Comparison of ENCODE assay signal across 15 cellular contexts in genomic region chr18:38933910-38934510, GRCh38.
DNase-seq lines count a peak whose midpoint lies in the region; ATAC-seq and TF ChIP-seq lines count a peak whose summit lies in the region.
"Had no signal": no experiment of that assay in that cellular context is flagged by ENCODE, and none has a peak within 500 bp of the region (broad histone marks: within the 10 kb centered on the region; RNA-seq: fewer than 3 reads in every experiment).

No MANE protein-coding gene starts in this region.

- POLR2A ChIA-PET in A673 (lab: Charles Lee; ENCODE audit: low non-redundant PET) = no interaction called here

- intact Hi-C loops in A673 (cut with micrococcal nuclease; ENCODE audit: unreplicated experiment) = no loop called here

- no peak overlapping the region for H3K4me3 ChIP-seq in A673 (ENCODE audit: low read depth, low read length, poor library complexity, severe bottlenecking)

- H3K27me3 ChIP-seq in A673 (replicated peaks; ENCODE audit: insufficient read depth, low read depth, low read length, poor library complexity) = no peaks in the 10 kb centered on the region

- CTCF ChIA-PET in A673 (lab: Charles Lee) = no interaction called here

- H3K9me3 ChIP-seq in A673 (ENCODE audit: low read depth, low read length, poor library complexity, severe bottlenecking) = no peaks in the 10 kb centered on the region

- no peak for TF ChIP-seq CTCF in A673 (conservative IDR thresholded peaks at IDR 0.05; ENCODE audit: low read depth, low read length)

- H3K36me3 ChIP-seq in A673 (ENCODE audit: insufficient read depth, low read length, poor library complexity, severe bottlenecking) = no peaks in the 10 kb centered on the region

- peak; percentile 59 for DNase-seq in glomerular visceral epithelial cell (ENCODE audit: extremely low spot score)
- DNase-seq in central memory CD4-positive, alpha-beta T cell = no peak
- DNase-seq in NCI-H2227 (lab: John Stamatoyannopoulos, UW; ENCODE audit: unreplicated experiment) = no peak
- no peak for DNase-seq in ureter (ENCODE audit: low spot score)
- DNase-seq in A673 (ENCODE audit: low spot score) = no peak
- DNase-seq: activated CD8-positive, alpha-beta memory T cell treated with anti-CD3 and anti-CD28 coated beads for 24 hours; amniotic stem cell; effector memory CD4-positive, alpha-beta T cell; hypothalamus; midbrain; NCI-H1092; T-helper 1 cell had no signal

- peak; percentile 81 for ATAC-seq in GM19025 (IDR thresholded peaks at IDR 0.05; ENCODE audit: low read depth, unreplicated experiment)
- peak; percentile 82 for ATAC-seq in GM21786 (IDR thresholded peaks at IDR 0.05; ENCODE audit: unreplicated experiment)
- peak; percentile 69 for ATAC-seq in HG03159 (IDR thresholded peaks at IDR 0.05; ENCODE audit: unreplicated experiment)

- no TSS peak for BruUV-seq in A673 (replicated peaks; lab: Mats Ljungman, UMichigan)

- no peaks in the 10 kb centered on the region for H3K4me1 ChIP-seq in A673 (ENCODE audit: insufficient read depth, low read length, poor library complexity, severe bottlenecking)

- H3K27ac ChIP-seq in A673 (ENCODE audit: low read depth, low read length, poor library complexity, severe bottlenecking) = no peak overlapping the region
